ENCODE assay signal across 2 cellular contexts in the genomic region with DNA sequence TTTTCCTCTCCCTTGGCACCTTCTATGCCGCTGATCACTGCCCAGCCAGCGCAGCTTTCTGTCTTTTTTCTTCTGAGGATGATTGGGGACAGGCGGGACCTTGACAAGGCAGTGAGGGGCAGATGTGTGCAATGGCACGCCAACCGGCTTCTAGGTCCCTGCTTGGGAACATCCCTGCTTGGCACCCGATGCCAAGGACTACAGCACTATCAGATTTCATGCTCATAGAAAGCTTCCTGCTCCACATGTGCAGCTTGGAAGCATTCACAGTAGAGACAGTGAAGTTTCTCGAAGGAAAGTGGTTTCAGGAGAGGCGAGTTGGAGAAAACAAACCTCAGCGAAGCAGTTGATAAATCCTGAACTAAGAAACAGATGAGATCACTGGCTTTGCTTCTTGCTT.
TF ChIP-seq lines count a peak whose summit lies in the region.

No MANE protein-coding gene starts in this region.

TF ChIP-seq in SK-N-SH treated with all-trans-retinoic acid at 6 μM for 48 hours, 23 proteins besides CTCF, POLR2A, EP300 and RAD21 (continued from another document):
- TF ChIP-seq, protein P1, sequence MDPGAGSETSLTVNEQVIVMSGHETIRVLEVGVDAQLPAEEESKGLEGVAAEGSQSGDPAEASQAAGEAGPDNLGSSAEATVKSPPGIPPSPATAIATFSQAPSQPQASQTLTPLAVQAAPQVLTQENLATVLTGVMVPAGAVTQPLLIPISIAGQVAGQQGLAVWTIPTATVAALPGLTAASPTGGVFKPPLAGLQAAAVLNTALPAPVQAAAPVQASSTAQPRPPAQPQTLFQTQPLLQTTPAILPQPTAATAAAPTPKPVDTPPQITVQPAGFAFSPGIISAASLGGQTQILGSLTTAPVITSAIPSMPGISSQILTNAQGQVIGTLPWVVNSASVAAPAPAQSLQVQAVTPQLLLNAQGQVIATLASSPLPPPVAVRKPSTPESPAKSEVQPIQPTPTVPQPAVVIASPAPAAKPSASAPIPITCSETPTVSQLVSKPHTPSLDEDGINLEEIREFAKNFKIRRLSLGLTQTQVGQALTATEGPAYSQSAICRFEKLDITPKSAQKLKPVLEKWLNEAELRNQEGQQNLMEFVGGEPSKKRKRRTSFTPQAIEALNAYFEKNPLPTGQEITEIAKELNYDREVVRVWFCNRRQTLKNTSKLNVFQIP (CRISPR knock-in tag; IDR thresholded peaks at IDR 0.05; ENCODE audit: borderline replicate concordance, low read depth): no peak
- TF ChIP-seq, protein P2, sequence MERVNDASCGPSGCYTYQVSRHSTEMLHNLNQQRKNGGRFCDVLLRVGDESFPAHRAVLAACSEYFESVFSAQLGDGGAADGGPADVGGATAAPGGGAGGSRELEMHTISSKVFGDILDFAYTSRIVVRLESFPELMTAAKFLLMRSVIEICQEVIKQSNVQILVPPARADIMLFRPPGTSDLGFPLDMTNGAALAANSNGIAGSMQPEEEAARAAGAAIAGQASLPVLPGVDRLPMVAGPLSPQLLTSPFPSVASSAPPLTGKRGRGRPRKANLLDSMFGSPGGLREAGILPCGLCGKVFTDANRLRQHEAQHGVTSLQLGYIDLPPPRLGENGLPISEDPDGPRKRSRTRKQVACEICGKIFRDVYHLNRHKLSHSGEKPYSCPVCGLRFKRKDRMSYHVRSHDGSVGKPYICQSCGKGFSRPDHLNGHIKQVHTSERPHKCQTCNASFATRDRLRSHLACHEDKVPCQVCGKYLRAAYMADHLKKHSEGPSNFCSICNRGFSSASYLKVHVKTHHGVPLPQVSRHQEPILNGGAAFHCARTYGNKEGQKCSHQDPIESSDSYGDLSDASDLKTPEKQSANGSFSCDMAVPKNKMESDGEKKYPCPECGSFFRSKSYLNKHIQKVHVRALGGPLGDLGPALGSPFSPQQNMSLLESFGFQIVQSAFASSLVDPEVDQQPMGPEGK (CRISPR knock-in tag; IDR thresholded peaks at IDR 0.05; ENCODE audit: borderline replicate concordance): no peak
- no peak for TF ChIP-seq TCF4 (CRISPR knock-in tag; IDR thresholded peaks at IDR 0.05; ENCODE audit: borderline replicate concordance)
- no peak for TF ChIP-seq ARNTL (CRISPR knock-in tag; IDR thresholded peaks at IDR 0.05; ENCODE audit: borderline replicate concordance, low read depth)
- TF ChIP-seq BACH2 (CRISPR knock-in tag; IDR thresholded peaks at IDR 0.05; ENCODE audit: borderline replicate concordance): no peak
- TF ChIP-seq CSDC2 (CRISPR knock-in tag; IDR thresholded peaks at IDR 0.05): no peak
- TF ChIP-seq ZNF565 (CRISPR knock-in tag; conservative IDR thresholded peaks at IDR 0.05; ENCODE audit: low read depth): no peak
- TF ChIP-seq, protein P3, sequence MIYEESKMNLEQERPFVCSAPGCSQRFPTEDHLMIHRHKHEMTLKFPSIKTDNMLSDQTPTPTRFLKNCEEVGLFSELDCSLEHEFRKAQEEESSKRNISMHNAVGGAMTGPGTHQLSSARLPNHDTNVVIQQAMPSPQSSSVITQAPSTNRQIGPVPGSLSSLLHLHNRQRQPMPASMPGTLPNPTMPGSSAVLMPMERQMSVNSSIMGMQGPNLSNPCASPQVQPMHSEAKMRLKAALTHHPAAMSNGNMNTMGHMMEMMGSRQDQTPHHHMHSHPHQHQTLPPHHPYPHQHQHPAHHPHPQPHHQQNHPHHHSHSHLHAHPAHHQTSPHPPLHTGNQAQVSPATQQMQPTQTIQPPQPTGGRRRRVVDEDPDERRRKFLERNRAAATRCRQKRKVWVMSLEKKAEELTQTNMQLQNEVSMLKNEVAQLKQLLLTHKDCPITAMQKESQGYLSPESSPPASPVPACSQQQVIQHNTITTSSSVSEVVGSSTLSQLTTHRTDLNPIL (CRISPR knock-in tag; IDR thresholded peaks at IDR 0.05; ENCODE audit: low read depth): no peak
- TF ChIP-seq ZNF70 (CRISPR knock-in tag; IDR thresholded peaks at IDR 0.05): no peak
- TF ChIP-seq SNAI2 (CRISPR knock-in tag; IDR thresholded peaks at IDR 0.05): no peak
- no peak for TF ChIP-seq GLIS3 (CRISPR knock-in tag; IDR thresholded peaks at IDR 0.05)

TF ChIP-seq in SK-N-SH, 30 proteins besides CTCF, POLR2A, EP300 and RAD21 (continued from another document):
- no peak for TF ChIP-seq RFX5 (IDR thresholded peaks at IDR 0.05; ENCODE audit: low read length)
- no peak for TF ChIP-seq TAF1 (IDR thresholded peaks at IDR 0.05; ENCODE audit: borderline replicate concordance, low read depth, low read length)
- no peak for TF ChIP-seq ELF1 (IDR thresholded peaks at IDR 0.05)
- no peak for TF ChIP-seq FOXM1 (IDR thresholded peaks at IDR 0.05; ENCODE audit: low read depth)
- TF ChIP-seq RCOR1 (IDR thresholded peaks at IDR 0.05; ENCODE audit: low read length): no peak
- TF ChIP-seq, protein P4, sequence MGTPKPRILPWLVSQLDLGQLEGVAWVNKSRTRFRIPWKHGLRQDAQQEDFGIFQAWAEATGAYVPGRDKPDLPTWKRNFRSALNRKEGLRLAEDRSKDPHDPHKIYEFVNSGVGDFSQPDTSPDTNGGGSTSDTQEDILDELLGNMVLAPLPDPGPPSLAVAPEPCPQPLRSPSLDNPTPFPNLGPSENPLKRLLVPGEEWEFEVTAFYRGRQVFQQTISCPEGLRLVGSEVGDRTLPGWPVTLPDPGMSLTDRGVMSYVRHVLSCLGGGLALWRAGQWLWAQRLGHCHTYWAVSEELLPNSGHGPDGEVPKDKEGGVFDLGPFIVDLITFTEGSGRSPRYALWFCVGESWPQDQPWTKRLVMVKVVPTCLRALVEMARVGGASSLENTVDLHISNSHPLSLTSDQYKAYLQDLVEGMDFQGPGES (IDR thresholded peaks at IDR 0.05; ENCODE audit: low read depth, low read length): no peak
- no peak for TF ChIP-seq TCF12 (IDR thresholded peaks at IDR 0.05)
- TF ChIP-seq, protein P5, sequence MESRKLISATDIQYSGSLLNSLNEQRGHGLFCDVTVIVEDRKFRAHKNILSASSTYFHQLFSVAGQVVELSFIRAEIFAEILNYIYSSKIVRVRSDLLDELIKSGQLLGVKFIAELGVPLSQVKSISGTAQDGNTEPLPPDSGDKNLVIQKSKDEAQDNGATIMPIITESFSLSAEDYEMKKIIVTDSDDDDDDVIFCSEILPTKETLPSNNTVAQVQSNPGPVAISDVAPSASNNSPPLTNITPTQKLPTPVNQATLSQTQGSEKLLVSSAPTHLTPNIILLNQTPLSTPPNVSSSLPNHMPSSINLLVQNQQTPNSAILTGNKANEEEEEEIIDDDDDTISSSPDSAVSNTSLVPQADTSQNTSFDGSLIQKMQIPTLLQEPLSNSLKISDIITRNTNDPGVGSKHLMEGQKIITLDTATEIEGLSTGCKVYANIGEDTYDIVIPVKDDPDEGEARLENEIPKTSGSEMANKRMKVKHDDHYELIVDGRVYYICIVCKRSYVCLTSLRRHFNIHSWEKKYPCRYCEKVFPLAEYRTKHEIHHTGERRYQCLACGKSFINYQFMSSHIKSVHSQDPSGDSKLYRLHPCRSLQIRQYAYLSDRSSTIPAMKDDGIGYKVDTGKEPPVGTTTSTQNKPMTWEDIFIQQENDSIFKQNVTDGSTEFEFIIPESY (IDR thresholded peaks at IDR 0.05; ENCODE audit: borderline replicate concordance, low read depth): no peak
- no peak for TF ChIP-seq MXI1 (IDR thresholded peaks at IDR 0.05; ENCODE audit: low read depth, low read length)
- no peak for TF ChIP-seq TEAD4 (IDR thresholded peaks at IDR 0.05; ENCODE audit: borderline replicate concordance, insufficient read depth)
- TF ChIP-seq CHD2 (IDR thresholded peaks at IDR 0.05; ENCODE audit: low read length, partially characterized antibody): no peak
- no peak for TF ChIP-seq JUND (IDR thresholded peaks at IDR 0.05)
- TF ChIP-seq SMC3 (IDR thresholded peaks at IDR 0.05; ENCODE audit: low read depth, low read length): no peak
